18 cellular contexts compared by ENCODE assay signal in genomic region chr19:33620611-33621010, GRCh38. TPM values are rescaled to one million over a fixed set of nuclear protein-coding genes. Genes with fewer than 3 reads are reported as not detected.
DNase-seq lines count a peak whose midpoint lies in the region; ATAC-seq and TF ChIP-seq lines count a peak whose summit lies in the region.
"Had no signal": no experiment of that assay in that cellular context is flagged by ENCODE, and none has a peak within 500 bp of the region (broad histone marks: within the 10 kb centered on the region; RNA-seq: fewer than 3 reads in every experiment).

No MANE protein-coding gene starts in this region.

- H3K4me3 Mint-ChIP-seq in GM23338 (no peak overlapping the region; the same call in 2 of the 3 replicates), chondrocyte (ENCODE audit: unreplicated experiment) (no peak overlapping the region), neural progenitor cell (peak overlapping the region; percentile 75)
- H3K4me3 Mint-ChIP-seq: CD8-positive, alpha-beta T cell had no signal

- H3K9me3 ChIP-seq in neural progenitor cell (ENCODE audit: low read depth) (no peaks in the 10 kb centered on the region), sigmoid colon (no peaks in the 10 kb centered on the region)
- H3K9me3 ChIP-seq: HAP-1 had no signal

- intact Hi-C loops in sigmoid colon (cut with DNase I): no loop called here

- 90 to 93% methylated on average over 4 of the region's 4 CpGs for WGBS in sigmoid colon, 2 donors

- H3K4me1 ChIP-seq in GM23338 (ENCODE audit: insufficient read depth): peaks cover 19% of the 10 kb centered on the region; the same call in 1 of the 2 replicates
- H3K4me1 ChIP-seq in neural progenitor cell: peaks cover 3% of the 10 kb centered on the region
- H3K4me1 ChIP-seq in sigmoid colon: peaks cover 0 to 24% (median 16%) of the 10 kb centered on the region in 4 donors
- H3K4me1 ChIP-seq: HAP-1 had no signal

- H3F3A ChIP-seq in GM23338 (replicated peaks; ENCODE audit: low read depth): 0 out of 2 replicates have a peak, but pooled peaks cover 7% of the 10 kb centered on the region
- peaks cover 3% of the 10 kb centered on the region for H3F3A ChIP-seq in neural progenitor cell (ENCODE audit: low read depth)

- H3K36me3 Mint-ChIP-seq in GM23338 (ENCODE audit: low read depth) (peaks cover 8% of the 10 kb centered on the region), chondrocyte (ENCODE audit: low read depth) (peaks cover 1% of the 10 kb centered on the region), neural progenitor cell (no peaks in the 10 kb centered on the region)
- H3K36me3 Mint-ChIP-seq: CD8-positive, alpha-beta T cell had no signal

- H3K27ac ChIP-seq in GM23338 (ENCODE audit: low read depth): no peak overlapping the region
- no peak overlapping the region for H3K27ac ChIP-seq in neural progenitor cell
- H3K27ac ChIP-seq in sigmoid colon: no peak overlapping the region
- H3K27ac ChIP-seq: BLaER1, GM23248 had no signal

- H3K4me3 ChIP-seq in GM23338: no peak overlapping the region
- no peak overlapping the region for H3K4me3 ChIP-seq in neural progenitor cell
- no peak overlapping the region for H3K4me3 ChIP-seq in sigmoid colon
- H3K4me3 ChIP-seq: K562 had no signal

- peaks cover 61% of the 10 kb centered on the region for H3K27me3 Mint-ChIP-seq in GM23338 (ENCODE audit: insufficient read depth, low read depth, poor library complexity)
- H3K27me3 Mint-ChIP-seq in chondrocyte (ENCODE audit: low read depth): peaks cover 62% of the 10 kb centered on the region
- peaks cover 57% of the 10 kb centered on the region for H3K27me3 Mint-ChIP-seq in neural progenitor cell (ENCODE audit: insufficient read depth, low read depth)

- no peak overlapping the region for H3K9ac ChIP-seq in neural progenitor cell
- H3K9ac ChIP-seq: BLaER1, GM23248 had no signal

- H3K36me3 ChIP-seq in GM23338 (ENCODE audit: insufficient read depth) (peaks cover 3% of the 10 kb centered on the region; the same call in 1 of the 2 replicates), neural progenitor cell (no peaks in the 10 kb centered on the region), sigmoid colon (no peaks in the 10 kb centered on the region)
- H3K36me3 ChIP-seq: BLaER1, HAP-1 had no signal

- H3K9me3 Mint-ChIP-seq in GM23338 (no peaks in the 10 kb centered on the region), chondrocyte (ENCODE audit: low read depth) (no peaks in the 10 kb centered on the region), neural progenitor cell (no peaks in the 10 kb centered on the region)
- H3K9me3 Mint-ChIP-seq: CD8-positive, alpha-beta T cell had no signal

- peaks cover 23% of the 10 kb centered on the region for H3K4me1 Mint-ChIP-seq in GM23338
- peaks cover 3% of the 10 kb centered on the region for H3K4me1 Mint-ChIP-seq in chondrocyte (ENCODE audit: low read depth)
- H3K4me1 Mint-ChIP-seq in neural progenitor cell: peaks cover 7% of the 10 kb centered on the region

- H4K20me1 ChIP-seq in GM23338 (replicated peaks; ENCODE audit: insufficient read depth) (peaks cover 6% of the 10 kb centered on the region), neural progenitor cell (ENCODE audit: low read depth) (peaks cover 20% of the 10 kb centered on the region)

- H3K4me2 ChIP-seq in GM23338 (peak overlapping the region; percentile 81; the same call in 1 of the 2 replicates), neural progenitor cell (no peak overlapping the region)

- peaks cover 60% of the 10 kb centered on the region for H3K27me3 ChIP-seq in GM23338 (ENCODE audit: insufficient read depth)
- H3K27me3 ChIP-seq in neural progenitor cell: peaks cover 100% of the 10 kb centered on the region
- peaks cover 39 to 64% (median 45%) of the 10 kb centered on the region in 3 donors for H3K27me3 ChIP-seq in sigmoid colon

- no peak for DNase-seq in GM23338 (ENCODE audit: low spot score)
- DNase-seq in chondrocyte (ENCODE audit: low spot score): peak; percentile 49
- DNase-seq in neural progenitor cell (ENCODE audit: low spot score): no peak
- peak; percentile 2 for DNase-seq in sigmoid colon
- no peak for DNase-seq in C1 segment of cervical spinal cord (lab: John Stamatoyannopoulos, UW)
- DNase-seq: 8988T; Calu3; CD8-positive, alpha-beta T cell; DMS79 treated with DMSO at 0.1 percent for 48 hours; GF-D8; GM23248; IMR-90 had no signal

- H3K9me2 ChIP-seq in GM23338 (ENCODE audit: insufficient read depth): no peaks in the 10 kb centered on the region

- H3K27ac Mint-ChIP-seq in GM23338 (no peak overlapping the region), chondrocyte (ENCODE audit: unreplicated experiment) (no peak overlapping the region), neural progenitor cell (no peak overlapping the region)
- H3K27ac Mint-ChIP-seq: CD8-positive, alpha-beta T cell had no signal

- no peak for TF ChIP-seq POLR2A in sigmoid colon (IDR thresholded peaks at IDR 0.05)

- no peak for TF ChIP-seq EP300 in sigmoid colon (IDR thresholded peaks at IDR 0.05)

- H2AFZ ChIP-seq in GM23338: peak overlapping the region; percentile 66; the same call in 1 of the 2 replicates
- no peak overlapping the region for H2AFZ ChIP-seq in neural progenitor cell (replicated peaks)
- H2AFZ ChIP-seq: GM23248 had no signal

- ATAC-seq in GM23338: no peak
- ATAC-seq in HG03159 (IDR thresholded peaks at IDR 0.05; ENCODE audit: unreplicated experiment): no peak
- no peak for ATAC-seq in HG03139 (IDR thresholded peaks at IDR 0.05; ENCODE audit: unreplicated experiment)
- ATAC-seq: CD8-positive, alpha-beta T cell; K562 had no signal

- TF ChIP-seq CTCF in GM23338 (conservative IDR thresholded peaks at IDR 0.05; ENCODE audit: low read depth in 2 of 2) (no peak), chondrocyte (IDR thresholded peaks at IDR 0.05) (no peak), neural progenitor cell (IDR thresholded peaks at IDR 0.05) (no peak), sigmoid colon (IDR thresholded peaks at IDR 0.05) (no peak)

- H3K79me2 ChIP-seq in GM23338 (replicated peaks; ENCODE audit: insufficient read depth) (peaks cover 22% of the 10 kb centered on the region), neural progenitor cell (ENCODE audit: low read depth) (no peaks in the 10 kb centered on the region)

TF ChIP-seq in GM23338, 12 proteins besides CTCF, POLR2A, EP300 and RAD21 (continues in another document):
- TF ChIP-seq POLR2AphosphoS5 (IDR thresholded peaks at IDR 0.05; ENCODE audit: low read depth) (no peak), ETS1 (IDR thresholded peaks at IDR 0.05) (no peak), NANOG (IDR thresholded peaks at IDR 0.05; ENCODE audit: borderline replicate concordance) (no peak), JUNB (IDR thresholded peaks at IDR 0.05; ENCODE audit: unreplicated experiment) (no peak), STAT1 (IDR thresholded peaks at IDR 0.05; ENCODE audit: unreplicated experiment) (no peak), CREB1 (CRISPR knock-in tag; IDR thresholded peaks at IDR 0.05; ENCODE audit: low read depth) (no peak), EZH2phosphoT487 (IDR thresholded peaks at IDR 0.05; ENCODE audit: unreplicated experiment) (no peak), EZH2 (IDR thresholded peaks at IDR 0.05; ENCODE audit: low read depth, unreplicated experiment) (no peak), REST (IDR thresholded peaks at IDR 0.05; ENCODE audit: unreplicated experiment) (no peak), ZNF331 (CRISPR knock-in tag; IDR thresholded peaks at IDR 0.05; ENCODE audit: low read depth) (no peak), ZNF114 (CRISPR knock-in tag; IDR thresholded peaks at IDR 0.05) (no peak)

RNA-seq across cellular contexts. Expression of gene CHST8, which starts 1.1 kb away (rescaled TPM):
- 23.8 and 38.2 TPM in 2 replicates for total RNA-seq in GM23338 (2014; rRNA removed; shearing (Covaris generic))
- polyA plus RNA-seq in GM23338 (2016; fragmentation: Nextera tagmentation; extraction: Ambion mirVana): 9.3 and 10.7 TPM in 2 replicates
- total RNA-seq in chondrocyte: 0.35 TPM in 1 of 3 replicates, not detected in the others
- 0.92 and 3.2 TPM in 2 replicates for total RNA-seq in neural progenitor cell (ENCODE audit: low replicate concordance)
- under 1 TPM in 1 of 4 donors, not detected in 3; 0.36 TPM for total RNA-seq in sigmoid colon
- polyA plus RNA-seq in sigmoid colon: under 1 TPM in 2 of 3 donors, not detected in 1; 0.35 to 0.60 TPM
- total RNA-seq: Calu3; CD8-positive, alpha-beta T cell; IMR-90 had no signal
- polyA plus RNA-seq: AG04450, IMR-90, K562 had no signal

Comparison
In these comparisons a context has a peak if more than half of its experiments do, and no peak if none do; other contexts are left out.
1. DNase-seq: peak in chondrocyte (single experiment) and sigmoid colon (single experiment); none in GM23338 (single experiment), neural progenitor cell (single experiment) and C1 segment of cervical spinal cord (0 of 14).